Comparison of ENCODE assay signal across 21 cellular contexts in genomic region chr16:23711785-23712184, GRCh38. TPM values are rescaled to one million over a fixed set of nuclear protein-coding genes. Genes with fewer than 3 reads are reported as not detected.
DNase-seq lines count a peak whose midpoint lies in the region; ATAC-seq and TF ChIP-seq lines count a peak whose summit lies in the region.
"Had no signal": no experiment of that assay in that cellular context is flagged by ENCODE, and none has a peak within 500 bp of the region (broad histone marks: within the 10 kb centered on the region; RNA-seq: fewer than 3 reads in every experiment).

No MANE protein-coding gene starts in this region.

- DNase-seq in cardiac septum (ENCODE audit: low spot score) (peak; percentile 26), heart left ventricle (no peak), colonic mucosa (peak; percentile 82), body of pancreas (no peak), COLO829 (ENCODE audit: low spot score) (no peak), ACHN (no peak)
- DNase-seq: CD8-positive, alpha-beta T cell; DMS 273 treated with DMSO at 0.1 percent for 48 hours; GDM1; Kasumi-1; NCI-H1105 treated with DMSO at 0.1 percent for 48 hours; NCI-H187 treated with DMSO at 0.1 percent for 48 hours; NCI-H345; NCI-H526 had no signal

- no peaks in the 10 kb centered on the region for H3K36me3 ChIP-seq in heart left ventricle
- peaks cover 2% of the 10 kb centered on the region for H3K36me3 ChIP-seq in colonic mucosa
- H3K36me3 ChIP-seq in muscle layer of duodenum (ENCODE audit: control insufficient read depth in 1 of 2, insufficient read depth in 2 of 2, low read length in 2 of 2): peaks cover 0 to 4% of the 10 kb centered on the region in 2 donors
- H3K36me3 ChIP-seq in body of pancreas (replicated peaks in 1 of 2; ENCODE audit: insufficient read depth in 1 of 2, low read depth in 2 of 2): no peaks in the 10 kb centered on the region
- H3K36me3 ChIP-seq: BLaER1 had no signal

- peak overlapping the region; percentile 27 to 93 for H3K9ac ChIP-seq in colonic mucosa (ENCODE audit: low read depth in 2 of 2, low read length in 2 of 2)
- H3K9ac ChIP-seq: BLaER1 had no signal

- in situ Hi-C loops in ACHN (cut with HindIII; ENCODE audit: low pct_ligation_motif_present, low pct_unique_long_range_greater_than_20kb, low sequenced_read_pairs): no loop called here

- TF ChIP-seq CTCF in heart left ventricle (IDR thresholded peaks at IDR 0.05) (no peak), colonic mucosa (IDR thresholded peaks at IDR 0.05) (no peak), body of pancreas (IDR thresholded peaks at IDR 0.05) (no peak)

- peaks cover 0 to 5% (median 0%) of the 10 kb centered on the region in 12 donors for H3K4me1 ChIP-seq in heart left ventricle
- H3K4me1 ChIP-seq in colonic mucosa: no peaks in the 10 kb centered on the region
- peaks cover 0 to 4% of the 10 kb centered on the region in 2 donors for H3K4me1 ChIP-seq in muscle layer of duodenum (ENCODE audit: control insufficient read depth in 1 of 2, insufficient read depth in 2 of 2, low read length in 2 of 2)
- H3K4me1 ChIP-seq in body of pancreas: no peaks in the 10 kb centered on the region
- H3K4me1 ChIP-seq: BLaER1 had no signal

- H3K27ac ChIP-seq in heart left ventricle (no peak overlapping the region), colonic mucosa (peak overlapping the region; percentile 72), muscle layer of duodenum (ENCODE audit: low read length) (peak overlapping the region; percentile 69), body of pancreas (no peak overlapping the region)
- H3K27ac ChIP-seq: BLaER1 had no signal

- intact Hi-C loops in cardiac septum (cut with DNase I) (no loop called here), heart left ventricle (cut with DNase I) (no loop called here), colonic mucosa (cut with DNase I) (no loop called here), body of pancreas (cut with DNase I) (no loop called here)

- H3K9me3 ChIP-seq in heart left ventricle: peaks cover 0 to 26% (median 9%) of the 10 kb centered on the region in 12 donors
- H3K9me3 ChIP-seq in colonic mucosa: no peaks in the 10 kb centered on the region
- H3K9me3 ChIP-seq in muscle layer of duodenum (ENCODE audit: control insufficient read depth in 1 of 2, low read length in 2 of 2): peaks cover 5 to 18% of the 10 kb centered on the region in 2 donors
- H3K9me3 ChIP-seq in body of pancreas: peaks cover 0 to 12% (median 0%) of the 10 kb centered on the region in 3 donors

- H3K4me3 ChIP-seq in heart left ventricle: no peak overlapping the region
- H3K4me3 ChIP-seq in colonic mucosa: peak overlapping the region; percentile 59
- no peak overlapping the region for H3K4me3 ChIP-seq in muscle layer of duodenum (ENCODE audit: low read depth in 1 of 2, low read length in 2 of 2)
- no peak overlapping the region for H3K4me3 ChIP-seq in body of pancreas
- H3K4me3 ChIP-seq: BLaER1 had no signal

- TF ChIP-seq POLR2A in heart left ventricle (IDR thresholded peaks at IDR 0.05) (no peak), body of pancreas (IDR thresholded peaks at IDR 0.05) (no peak)

- ATAC-seq in heart left ventricle: no peak
- ATAC-seq in GM18907 (IDR thresholded peaks at IDR 0.05; ENCODE audit: unreplicated experiment): no peak
- no peak for ATAC-seq in body of pancreas
- ATAC-seq: CD8-positive, alpha-beta T cell had no signal

- 57 to 78% (median 59%) methylated on average over 4 of the region's 4 CpGs for WGBS in heart left ventricle, 4 donors
- WGBS in body of pancreas, 2 donors: 43% methylated on average over 4 of the region's 4 CpGs; no CpG with 5 or more reads in 1 of the 2 donors

- H3K27me3 ChIP-seq in heart left ventricle (peaks cover 7 to 64% (median 27%) of the 10 kb centered on the region in 9 donors), colonic mucosa (no peaks in the 10 kb centered on the region), muscle layer of duodenum (ENCODE audit: low read depth, low read length) (peaks cover 12% of the 10 kb centered on the region), body of pancreas (no peaks in the 10 kb centered on the region)
- H3K27me3 ChIP-seq: BLaER1 had no signal

RNA-seq across cellular contexts. Expression of gene ERN2, which starts 1.2 kb away (rescaled TPM):
- total RNA-seq in cardiac septum: not detected
- not detected for total RNA-seq in heart left ventricle
- under 1 TPM in 1 of 2 donors, not detected in 1; 0.07 TPM for polyA plus RNA-seq in heart left ventricle
- total RNA-seq in colonic mucosa: 100 to 1,000 TPM; 121 to 191 TPM
- 1 to 10 TPM in 1 of 2 donors, under 1 TPM in 1; 0.99 to 5.2 TPM for total RNA-seq in body of pancreas
- total RNA-seq: A172; CD8-positive, alpha-beta T cell; HT1080; SK-MEL-5 had no signal
- polyA plus RNA-seq: IgD-negative memory B cell had no signal

RNA-seq across cellular contexts. Expression of gene PLK1, which starts 33.1 kb away (rescaled TPM):
- total RNA-seq in cardiac septum: 0.54 TPM
- 1 to 10 TPM in 6 of 9 donors, under 1 TPM in 3; 0.19 to 9.2 (median 1.1) TPM for total RNA-seq in heart left ventricle
- under 1 TPM; 0.69 to 0.72 TPM for polyA plus RNA-seq in heart left ventricle
- total RNA-seq in colonic mucosa: 10 to 100 TPM; 17.6 to 84.7 TPM
- total RNA-seq in body of pancreas: 1 to 10 TPM in 1 of 2 donors, under 1 TPM in 1; 0.52 to 2.3 TPM

RNA-seq across cellular contexts. Expression of gene CHP2, which starts 43.0 kb away (rescaled TPM):
- not detected for total RNA-seq in cardiac septum
- total RNA-seq in heart left ventricle: not detected
- polyA plus RNA-seq in heart left ventricle: under 1 TPM in 1 of 2 donors, not detected in 1; 0.08 TPM
- total RNA-seq in colonic mucosa: 100 to 1,000 TPM in 1 of 2 donors, 10 to 100 TPM in 1; 36.0 to 261 TPM
- not detected for total RNA-seq in body of pancreas
- total RNA-seq: A172; CD8-positive, alpha-beta T cell; HT1080; SK-MEL-5 had no signal
- polyA plus RNA-seq: IgD-negative memory B cell had no signal

Comparison
In these comparisons a context has a peak if more than half of its experiments do, and no peak if none do; other contexts are left out.
1. DNase-seq: peak in cardiac septum (single experiment) and colonic mucosa (single experiment); none in heart left ventricle (0 of 5), body of pancreas (0 of 4), COLO829 (single experiment) and ACHN (single experiment).
2. H3K27ac ChIP-seq: peak in colonic mucosa (single experiment) and muscle layer of duodenum (single experiment); none in heart left ventricle (0 of 12) and body of pancreas (0 of 4).
3. RNA of gene ERN2, which starts 1.2 kb away (total RNA-seq): 121 to 191 TPM in colonic mucosa; 0.99 to 5.2 TPM in body of pancreas, not detected in cardiac septum (single experiment) and not detected in heart left ventricle; every median in the first group is over 10 times any median in the second.
4. RNA of gene CHP2, which starts 43.0 kb away (total RNA-seq): 36.0 to 261 TPM in colonic mucosa; not detected in cardiac septum (single experiment), not detected in heart left ventricle and not detected in body of pancreas; every median in the first group is over 10 times any median in the second.